In the genomic region with DNA sequence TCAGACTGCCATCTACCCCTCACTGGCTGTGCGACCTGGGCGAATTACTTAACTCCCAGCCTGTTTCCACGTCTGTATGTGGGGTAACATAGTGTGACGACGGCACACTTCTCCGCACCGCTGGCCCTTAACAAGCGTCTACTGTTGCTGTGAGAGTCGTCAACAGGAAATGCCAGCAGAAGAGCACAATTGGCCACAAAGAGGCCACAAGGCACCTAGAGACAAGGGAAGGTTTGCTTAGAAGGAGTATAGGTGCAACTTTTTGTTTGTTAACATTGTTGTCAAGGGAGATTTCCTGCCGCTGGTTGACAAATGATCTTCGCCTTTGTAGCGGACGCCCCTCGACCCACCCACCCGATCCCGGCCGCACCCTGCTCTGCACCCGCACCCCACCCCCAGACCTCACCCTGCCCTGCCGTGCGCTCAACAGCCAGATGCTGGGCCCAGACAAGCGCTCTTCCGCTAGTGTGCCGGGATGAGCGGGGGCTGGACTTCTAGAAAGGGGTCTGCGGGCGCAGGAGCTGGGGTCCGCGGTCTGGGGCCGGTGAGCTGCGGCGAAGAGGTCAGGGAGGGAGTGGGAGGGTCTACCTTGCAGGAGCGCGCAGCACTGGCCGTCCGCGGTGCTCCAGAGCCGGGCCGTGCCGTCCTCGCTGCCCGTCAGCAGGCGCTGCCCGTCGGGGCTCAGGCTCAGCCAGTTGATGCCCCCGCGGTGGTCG, we compare ENCODE assay signal across 8 cellular contexts.
DNase-seq lines count a peak whose midpoint lies in the region; ATAC-seq lines count a peak whose summit lies in the region.

No MANE protein-coding gene starts in this region.

- ATAC-seq in GM18907 (IDR thresholded peaks at IDR 0.05; ENCODE audit: unreplicated experiment), result peak; percentile 45
- ATAC-seq in stimulated activated naive CD8-positive, alpha-beta T cell treated with anti-CD3 and anti-CD28 coated beads, Interleukin-15, amount 100 ng/mL, for 72 hours, result peak; percentile 57
- no peak for ATAC-seq in GM19035 (IDR thresholded peaks at IDR 0.05; ENCODE audit: unreplicated experiment)
- ATAC-seq in GM18511 (IDR thresholded peaks at IDR 0.05; ENCODE audit: unreplicated experiment), result no peak

- peaks cover 49% of the 10 kb centered on the region for H3K27me3 Mint-ChIP-seq in stimulated activated naive CD8-positive, alpha-beta T cell treated with anti-CD3 and anti-CD28 coated beads, Interleukin-15, amount 100 ng/mL, for 72 hours

- peaks cover 53% of the 10 kb centered on the region for H3K4me1 Mint-ChIP-seq in stimulated activated naive CD8-positive, alpha-beta T cell treated with anti-CD3 and anti-CD28 coated beads, Interleukin-15, amount 100 ng/mL, for 72 hours

- H3K4me3 Mint-ChIP-seq in stimulated activated naive CD8-positive, alpha-beta T cell treated with anti-CD3 and anti-CD28 coated beads, Interleukin-15, amount 100 ng/mL, for 72 hours, result peak overlapping the region; percentile 67 to 68

- peak; percentile 36 for DNase-seq in MV-4-11 (lab: John Stamatoyannopoulos, UW)
- DNase-seq in amniotic epithelial cell (ENCODE audit: low read depth), result peak; percentile 66
- DNase-seq in kidney tubule cell (ENCODE audit: low spot score), result peak; percentile 75
- no peak for DNase-seq in stimulated activated naive CD8-positive, alpha-beta T cell treated with anti-CD3 and anti-CD28 coated beads, Interleukin-15, amount 100 ng/mL, for 72 hours
- no peak for DNase-seq in COLO829 (ENCODE audit: low spot score)

- peak overlapping the region in 1 of 2 donors; percentile 27 for H3K27ac Mint-ChIP-seq in stimulated activated naive CD8-positive, alpha-beta T cell treated with anti-CD3 and anti-CD28 coated beads, Interleukin-15, amount 100 ng/mL, for 72 hours

- no peaks in the 10 kb centered on the region for H3K9me3 Mint-ChIP-seq in stimulated activated naive CD8-positive, alpha-beta T cell treated with anti-CD3 and anti-CD28 coated beads, Interleukin-15, amount 100 ng/mL, for 72 hours

Comparison
In these comparisons a context has a peak if more than half of its experiments do, and no peak if none do; other contexts are left out.
1. ATAC-seq: peak in GM18907 (single experiment) and stimulated activated naive CD8-positive, alpha-beta T cell treated with anti-CD3 and anti-CD28 coated beads, Interleukin-15, amount 100 ng/mL, for 72 hours (single experiment); none in GM19035 (single experiment) and GM18511 (single experiment).
2. DNase-seq: peak in MV-4-11 (single experiment), amniotic epithelial cell (single experiment) and kidney tubule cell (single experiment); none in stimulated activated naive CD8-positive, alpha-beta T cell treated with anti-CD3 and anti-CD28 coated beads, Interleukin-15, amount 100 ng/mL, for 72 hours (0 of 2) and COLO829 (single experiment).